ENCODE assay signal across 19 cellular contexts in the genomic region with DNA sequence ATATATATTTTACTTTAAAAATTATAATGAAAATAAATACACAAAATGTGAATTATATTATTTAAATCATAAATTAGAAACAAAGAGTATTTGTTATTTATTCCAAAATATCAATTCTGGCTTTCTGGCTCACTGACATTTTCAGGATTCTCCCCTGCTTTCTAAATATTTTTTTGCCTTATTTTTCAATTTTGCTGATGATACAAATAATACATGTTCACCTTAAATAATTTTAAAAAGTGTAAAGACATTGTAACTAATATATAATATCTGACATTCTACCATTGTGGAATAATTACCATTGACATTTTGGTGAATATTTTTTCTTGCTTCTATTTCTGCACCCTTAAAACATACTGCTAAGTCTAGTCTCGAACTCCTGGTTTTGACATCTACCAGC.
"Had no signal": no experiment of that assay in that cellular context is flagged by ENCODE, and none has a peak within 500 bp of the region (broad histone marks: within the 10 kb centered on the region; RNA-seq: fewer than 3 reads in every experiment).

No MANE protein-coding gene starts in this region.

- H3K9ac ChIP-seq: SK-N-SH had no signal

- H3K4me3 ChIP-seq: MG63 had no signal

- H3K9me3 ChIP-seq: MG63, SK-N-SH had no signal

- H3K4me2 ChIP-seq: SK-N-SH had no signal

- H3K27me3 ChIP-seq: MG63 had no signal

- H3K36me3 ChIP-seq: MG63 had no signal

- H3K27ac ChIP-seq: RWPE1 had no signal

- DNase-seq: Karpas-422, KG1, MG63, NCI-H1092, NCI-H1105 treated with DMSO at 0.1 percent for 48 hours, NCI-H1417 treated with DMSO at 0.1 percent for 48 hours, NCI-H146, NCI-H1694 treated with DMSO at 0.1 percent for 48 hours, NCI-H1930, NCI-H2081, NCI-H2107, NCI-H2227 treated with DMSO at 0.1 percent for 48 hours, NCI-H524, NCI-H526 treated with DMSO at 0.1 percent for 48 hours, NCI-H748 treated with DMSO at 0.1 percent for 48 hours, SHP77, SK-N-SH, SW 1271 had no signal
